16 cellular contexts compared by ENCODE assay signal in the genomic region with DNA sequence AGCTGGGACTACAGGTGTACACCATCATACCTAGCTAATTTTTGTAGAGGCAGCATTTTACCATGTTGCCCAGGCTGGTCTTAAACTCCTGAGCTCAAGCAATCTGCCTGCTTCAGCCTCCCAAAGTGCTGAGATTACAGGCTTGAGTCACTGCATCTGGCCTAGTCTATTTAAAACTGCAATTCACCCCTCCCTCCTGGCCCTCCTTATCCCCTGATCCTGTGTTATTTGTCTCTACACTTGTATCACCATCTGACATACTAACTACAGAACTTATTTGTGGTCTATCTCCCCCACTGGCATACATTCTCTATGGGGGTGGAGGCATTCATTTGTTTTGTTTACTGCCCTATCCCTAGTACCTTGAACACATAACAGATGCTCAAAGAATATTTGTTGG. TPM values are rescaled to one million over a fixed set of nuclear protein-coding genes. Genes with fewer than 3 reads are reported as not detected.
DNase-seq lines count a peak whose midpoint lies in the region; ATAC-seq and TF ChIP-seq lines count a peak whose summit lies in the region.
"Had no signal": no experiment of that assay in that cellular context is flagged by ENCODE, and none has a peak within 500 bp of the region (broad histone marks: within the 10 kb centered on the region; RNA-seq: fewer than 3 reads in every experiment).

No MANE protein-coding gene starts in this region.

- intact Hi-C loops in heart left ventricle (cut with DNase I) (loop anchor here in 1 of 10 donors (10.0 kb wide), 1 partner anchor 151 kb away; no protein-coding TSS in a partner anchor), esophagus muscularis mucosa (cut with DNase I) (no loop called here), thyroid gland (cut with DNase I) (no loop called here)

- no peak for DNase-seq in heart left ventricle
- DNase-seq in right atrium auricular region (ENCODE audit: low spot score) = no peak
- DNase-seq in esophagus muscularis mucosa (ENCODE audit: extremely low spot score) = peak; percentile 34
- peak; percentile 24 for DNase-seq in iris pigment epithelial cell (ENCODE audit: low read depth)
- no peak for DNase-seq in HFFc6
- no peak for DNase-seq in mucosa of gallbladder (ENCODE audit: low spot score)
- DNase-seq in thyroid gland = no peak
- DNase-seq: C1 segment of cervical spinal cord, DMS53, NCI-H1105 treated with DMSO at 0.1 percent for 48 hours, NCI-H187, NCI-H226, NCI-H69, OCI-M1 had no signal

- peaks cover 0 to 28% (median 0%) of the 10 kb centered on the region in 9 donors for H3K36me3 ChIP-seq in heart left ventricle
- H3K36me3 ChIP-seq in right atrium auricular region = no peaks in the 10 kb centered on the region
- H3K36me3 ChIP-seq in esophagus muscularis mucosa = peaks cover 0 to 30% (median 3%) of the 10 kb centered on the region in 4 donors
- H3K36me3 ChIP-seq in thyroid gland = no peaks in the 10 kb centered on the region

- peaks cover 51% of the 10 kb centered on the region for H3K36me3 Mint-ChIP-seq in HFFc6 (ENCODE audit: low read depth)

- no peak overlapping the region for H3K27ac Mint-ChIP-seq in HFFc6
- H3K27ac Mint-ChIP-seq: IgD-negative memory B cell had no signal

- H3K9me3 ChIP-seq in heart left ventricle (peaks cover 0 to 13% (median 2%) of the 10 kb centered on the region in 12 donors), right atrium auricular region (peaks cover 2 to 8% of the 10 kb centered on the region in 2 donors), esophagus muscularis mucosa (peaks cover 0 to 4% (median 2%) of the 10 kb centered on the region in 4 donors), thyroid gland (no peaks in the 10 kb centered on the region)

- H3K4me1 ChIP-seq in heart left ventricle = peaks cover 0 to 32% (median 12%) of the 10 kb centered on the region in 12 donors
- peaks cover 0 to 10% of the 10 kb centered on the region in 2 donors for H3K4me1 ChIP-seq in right atrium auricular region
- H3K4me1 ChIP-seq in esophagus muscularis mucosa = peaks cover 0 to 26% (median 20%) of the 10 kb centered on the region in 4 donors
- no peaks in the 10 kb centered on the region for H3K4me1 ChIP-seq in thyroid gland
- H3K4me1 ChIP-seq: A549 had no signal

- peaks cover 5% of the 10 kb centered on the region; the same call in 1 of the 2 replicates for H3K27me3 Mint-ChIP-seq in HFFc6 (ENCODE audit: insufficient read depth)

- H3K27ac ChIP-seq in heart left ventricle = peak overlapping the region in 1 of 12 donors; percentile 30
- H3K27ac ChIP-seq in right atrium auricular region = no peak overlapping the region
- no peak overlapping the region for H3K27ac ChIP-seq in esophagus muscularis mucosa (replicated peaks in 1 of 4)
- H3K27ac ChIP-seq in thyroid gland = no peak overlapping the region
- H3K27ac ChIP-seq: A549 had no signal

- no peak overlapping the region for H3K4me3 ChIP-seq in heart left ventricle
- H3K4me3 ChIP-seq in right atrium auricular region = no peak overlapping the region
- no peak overlapping the region for H3K4me3 ChIP-seq in esophagus muscularis mucosa
- H3K4me3 ChIP-seq in thyroid gland (replicated peaks in 1 of 3) = no peak overlapping the region
- H3K4me3 ChIP-seq: A549 had no signal

- H3K4me1 Mint-ChIP-seq in HFFc6 (ENCODE audit: low read depth) = peaks cover 54% of the 10 kb centered on the region

- TF ChIP-seq CTCF in heart left ventricle (IDR thresholded peaks at IDR 0.05) (no peak), right atrium auricular region (IDR thresholded peaks at IDR 0.05) (no peak), esophagus muscularis mucosa (IDR thresholded peaks at IDR 0.05) (no peak), HFFc6 (IDR thresholded peaks at IDR 0.05) (no peak), thyroid gland (IDR thresholded peaks at IDR 0.05) (no peak)

- ATAC-seq in heart left ventricle = peak; percentile 38 to 79 (median 54)
- ATAC-seq: A549 had no signal

- no peak for TF ChIP-seq EP300 in esophagus muscularis mucosa (IDR thresholded peaks at IDR 0.05)

- H3K9me3 Mint-ChIP-seq in HFFc6 = peaks cover 11% of the 10 kb centered on the region

- no peaks in the 10 kb centered on the region for H3K27me3 ChIP-seq in heart left ventricle
- no peaks in the 10 kb centered on the region for H3K27me3 ChIP-seq in right atrium auricular region
- no peaks in the 10 kb centered on the region for H3K27me3 ChIP-seq in esophagus muscularis mucosa
- no peaks in the 10 kb centered on the region for H3K27me3 ChIP-seq in thyroid gland

- no peak overlapping the region for H3K4me3 Mint-ChIP-seq in HFFc6
- H3K4me3 Mint-ChIP-seq: IgD-negative memory B cell had no signal

- TF ChIP-seq POLR2A in heart left ventricle (IDR thresholded peaks at IDR 0.05) (no peak), esophagus muscularis mucosa (IDR thresholded peaks at IDR 0.05; ENCODE audit: low read depth) (no peak), thyroid gland (IDR thresholded peaks at IDR 0.05) (no peak)

RNA-seq across cellular contexts. Expression of gene CC2D2A, which starts 23.7 kb away (rescaled TPM):
- total RNA-seq in heart left ventricle (10 to 100 TPM in 3 of 9 donors, 1 to 10 TPM in 6; 3.1 to 14.4 (median 9.0) TPM), right atrium auricular region (1 to 10 TPM; 6.1 to 8.0 TPM), esophagus muscularis mucosa (10 to 100 TPM; 23.0 to 59.7 (median 45.0) TPM), mucosa of gallbladder (29.9 TPM), thyroid gland (10 to 100 TPM; 13.6 to 25.1 (median 18.7) TPM)
- polyA plus RNA-seq in heart left ventricle = 1 to 10 TPM; 3.4 to 5.6 TPM
- total RNA-seq in HFFc6 (2021; fragmentation: NEBNext Ultra II Directional; extraction: Animal tissue kit (Norgen Biotek cat#: 25700)) = 10 to 100 TPM; 19.1 to 26.5 (median 21.8) TPM
- polyA plus RNA-seq: IgD-negative memory B cell had no signal

Comparison
In these comparisons a context has a peak if more than half of its experiments do, and no peak if none do; other contexts are left out.
1. DNase-seq: peak in esophagus muscularis mucosa (single experiment) and iris pigment epithelial cell (single experiment); none in heart left ventricle (0 of 5), right atrium auricular region (single experiment), HFFc6 (single experiment), mucosa of gallbladder (single experiment) and thyroid gland (0 of 2).